ENCODE assay signal across 13 cellular contexts in the genomic region with DNA sequence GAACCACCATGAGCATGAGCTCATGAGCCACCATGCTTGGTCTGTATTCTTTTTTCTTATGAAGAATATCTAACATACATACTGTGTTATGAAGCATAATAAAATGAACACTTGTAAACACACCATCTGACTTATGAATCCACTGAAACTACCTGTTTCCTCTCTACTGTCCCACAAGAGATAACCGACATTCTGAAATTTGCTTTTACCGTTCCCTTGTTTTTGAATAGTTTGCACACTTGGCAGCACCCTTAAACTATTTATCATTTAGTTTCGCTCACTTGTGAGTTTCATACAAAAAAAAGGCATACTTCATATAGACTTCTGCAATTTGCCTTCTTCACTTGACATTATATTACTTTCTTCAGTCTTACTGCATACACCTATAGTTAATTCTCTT. TPM values are rescaled to one million over a fixed set of nuclear protein-coding genes. Genes with fewer than 3 reads are reported as not detected.
DNase-seq lines count a peak whose midpoint lies in the region; ATAC-seq and TF ChIP-seq lines count a peak whose summit lies in the region.
"Had no signal": no experiment of that assay in that cellular context is flagged by ENCODE, and none has a peak within 500 bp of the region (broad histone marks: within the 10 kb centered on the region; RNA-seq: fewer than 3 reads in every experiment).

No MANE protein-coding gene starts in this region.

- intact Hi-C loops in OCI-LY7 (cut with micrococcal nuclease; ENCODE audit: unreplicated experiment) (no loop called here), colonic mucosa (cut with DNase I) (no loop called here), lower leg skin (cut with DNase I; ENCODE audit: low total_unique reads) (no loop called here)

- H3K36me3 ChIP-seq in OCI-LY7 (ENCODE audit: insufficient read depth, low read length), result peaks cover 88% of the 10 kb centered on the region
- no peaks in the 10 kb centered on the region for H3K36me3 ChIP-seq in colonic mucosa

- peak overlapping the region; percentile 43 for H3K4me2 ChIP-seq in OCI-LY7 (ENCODE audit: low read length)
- H3K4me2 ChIP-seq: neural progenitor cell had no signal

- H2AFZ ChIP-seq in OCI-LY7 (ENCODE audit: low read length), result no peak overlapping the region
- H2AFZ ChIP-seq: neural progenitor cell had no signal

- WGBS in lower leg skin, 2 donors, result 93% methylated on average over 3 of the region's 3 CpGs

- H3K9me2 ChIP-seq in OCI-LY7 (ENCODE audit: insufficient read depth, low read length), result no peaks in the 10 kb centered on the region

- DNase-seq in OCI-LY7 (ENCODE audit: low spot score), result peak; percentile 73
- DNase-seq in colonic mucosa, result no peak
- no peak for DNase-seq in NCI-H1048 (lab: John Stamatoyannopoulos, UW)
- DNase-seq in lower leg skin (ENCODE audit: low spot score in 2 of 2), result no peak
- DNase-seq: activated naive CD4-positive, alpha-beta T cell; DMS79 treated with DMSO at 0.1 percent for 48 hours; dorsolateral prefrontal cortex; NCI-H446 had no signal

- no peaks in the 10 kb centered on the region for H3K27me3 ChIP-seq in colonic mucosa
- H3K27me3 ChIP-seq: dorsolateral prefrontal cortex, neural progenitor cell had no signal

- no peak; the same call in 1 of the 2 replicates for TF ChIP-seq CTCF in OCI-LY7 (conservative IDR thresholded peaks at IDR 0.05; ENCODE audit: low read length)
- no peak for TF ChIP-seq CTCF in colonic mucosa (IDR thresholded peaks at IDR 0.05)
- TF ChIP-seq CTCF in lower leg skin (IDR thresholded peaks at IDR 0.05), result no peak

- H3K27ac ChIP-seq in OCI-LY7 (ENCODE audit: low read depth, low read length, poor library complexity, severe bottlenecking) (peak overlapping the region; percentile 91), colonic mucosa (no peak overlapping the region)
- H3K27ac ChIP-seq: dorsolateral prefrontal cortex, neural progenitor cell had no signal

- BruUV-seq in OCI-LY7 (replicated peaks; lab: Mats Ljungman, UMichigan), result TSS peak; percentile 19

- POLR2A ChIA-PET in OCI-LY7 (lab: Charles Lee), result interaction anchor here (0.6 to 3.1 kb wide), 23 partner anchors 9 to 288 kb away, joined by 3 to 18 read pairs (median 5); a partner anchor contains a TSS

- H3K4me3 ChIP-seq in OCI-LY7 (ENCODE audit: low read depth, low read length, poor library complexity, severe bottlenecking) (peak overlapping the region; percentile 35), colonic mucosa (no peak overlapping the region), lower leg skin (ENCODE audit: low read depth, poor library complexity, severe bottlenecking) (no peak overlapping the region)
- H3K4me3 ChIP-seq: dorsolateral prefrontal cortex, neural progenitor cell had no signal

- ATAC-seq in GM18505 (IDR thresholded peaks at IDR 0.05; ENCODE audit: unreplicated experiment), result peak; percentile 96
- peak; percentile 87 for ATAC-seq in GM19463 (IDR thresholded peaks at IDR 0.05; ENCODE audit: unreplicated experiment)
- ATAC-seq in HG02981 (IDR thresholded peaks at IDR 0.05; ENCODE audit: unreplicated experiment), result peak; percentile 93
- ATAC-seq in SK-N-SH treated with all-trans-retinoic acid at 6 μM for 48 hours, result no peak

- H3K4me1 ChIP-seq in OCI-LY7 (ENCODE audit: insufficient read depth, low read length, poor library complexity, severe bottlenecking) (peaks cover 31% of the 10 kb centered on the region), colonic mucosa (no peaks in the 10 kb centered on the region)
- H3K4me1 ChIP-seq: neural progenitor cell had no signal

- no peak overlapping the region for H3K9ac ChIP-seq in colonic mucosa (ENCODE audit: low read depth in 2 of 2, low read length in 2 of 2)
- H3K9ac ChIP-seq: neural progenitor cell had no signal

- CTCF ChIA-PET in OCI-LY7 (lab: Charles Lee; ENCODE audit: unreplicated experiment), result interaction anchor here (1.0 kb wide), 1 partner anchor 274 kb away, joined by 3 read pairs; a partner anchor contains a TSS

- no peaks in the 10 kb centered on the region for H4K20me1 ChIP-seq in OCI-LY7 (ENCODE audit: insufficient read depth, low read length)

- TF ChIP-seq POLR2A in GM18505 (IDR thresholded peaks at IDR 0.05; ENCODE audit: borderline replicate concordance, extremely low read depth, insufficient read depth, insufficient read length) (no peak), lower leg skin (IDR thresholded peaks at IDR 0.05) (no peak)

- peaks cover 62% of the 10 kb centered on the region for H3K79me2 ChIP-seq in OCI-LY7 (ENCODE audit: insufficient read depth, low read depth, low read length)

- H3K9me3 ChIP-seq in OCI-LY7 (ENCODE audit: low read length) (no peaks in the 10 kb centered on the region), colonic mucosa (no peaks in the 10 kb centered on the region)

TF ChIP-seq in SK-N-SH treated with all-trans-retinoic acid at 6 μM for 48 hours, 23 proteins besides CTCF, POLR2A, EP300 and RAD21:
- no peak for TF ChIP-seq RARB (CRISPR knock-in tag; IDR thresholded peaks at IDR 0.05)
- TF ChIP-seq, protein P1, sequence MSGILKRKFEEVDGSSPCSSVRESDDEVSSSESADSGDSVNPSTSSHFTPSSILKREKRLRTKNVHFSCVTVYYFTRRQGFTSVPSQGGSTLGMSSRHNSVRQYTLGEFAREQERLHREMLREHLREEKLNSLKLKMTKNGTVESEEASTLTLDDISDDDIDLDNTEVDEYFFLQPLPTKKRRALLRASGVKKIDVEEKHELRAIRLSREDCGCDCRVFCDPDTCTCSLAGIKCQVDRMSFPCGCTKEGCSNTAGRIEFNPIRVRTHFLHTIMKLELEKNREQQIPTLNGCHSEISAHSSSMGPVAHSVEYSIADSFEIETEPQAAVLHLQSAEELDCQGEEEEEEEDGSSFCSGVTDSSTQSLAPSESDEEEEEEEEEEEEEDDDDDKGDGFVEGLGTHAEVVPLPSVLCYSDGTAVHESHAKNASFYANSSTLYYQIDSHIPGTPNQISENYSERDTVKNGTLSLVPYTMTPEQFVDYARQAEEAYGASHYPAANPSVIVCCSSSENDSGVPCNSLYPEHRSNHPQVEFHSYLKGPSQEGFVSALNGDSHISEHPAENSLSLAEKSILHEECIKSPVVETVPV (CRISPR knock-in tag; IDR thresholded peaks at IDR 0.05), result no peak
- TF ChIP-seq OSR1 (CRISPR knock-in tag; IDR thresholded peaks at IDR 0.05), result no peak
- no peak for TF ChIP-seq ZNF70 (CRISPR knock-in tag; IDR thresholded peaks at IDR 0.05)
- no peak for TF ChIP-seq ISL1 (CRISPR knock-in tag; IDR thresholded peaks at IDR 0.05)
- TF ChIP-seq ZNF8 (CRISPR knock-in tag; IDR thresholded peaks at IDR 0.05), result no peak
- TF ChIP-seq, protein P2, sequence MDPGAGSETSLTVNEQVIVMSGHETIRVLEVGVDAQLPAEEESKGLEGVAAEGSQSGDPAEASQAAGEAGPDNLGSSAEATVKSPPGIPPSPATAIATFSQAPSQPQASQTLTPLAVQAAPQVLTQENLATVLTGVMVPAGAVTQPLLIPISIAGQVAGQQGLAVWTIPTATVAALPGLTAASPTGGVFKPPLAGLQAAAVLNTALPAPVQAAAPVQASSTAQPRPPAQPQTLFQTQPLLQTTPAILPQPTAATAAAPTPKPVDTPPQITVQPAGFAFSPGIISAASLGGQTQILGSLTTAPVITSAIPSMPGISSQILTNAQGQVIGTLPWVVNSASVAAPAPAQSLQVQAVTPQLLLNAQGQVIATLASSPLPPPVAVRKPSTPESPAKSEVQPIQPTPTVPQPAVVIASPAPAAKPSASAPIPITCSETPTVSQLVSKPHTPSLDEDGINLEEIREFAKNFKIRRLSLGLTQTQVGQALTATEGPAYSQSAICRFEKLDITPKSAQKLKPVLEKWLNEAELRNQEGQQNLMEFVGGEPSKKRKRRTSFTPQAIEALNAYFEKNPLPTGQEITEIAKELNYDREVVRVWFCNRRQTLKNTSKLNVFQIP (CRISPR knock-in tag; IDR thresholded peaks at IDR 0.05; ENCODE audit: borderline replicate concordance, low read depth), result no peak
- TF ChIP-seq ARNTL (CRISPR knock-in tag; IDR thresholded peaks at IDR 0.05; ENCODE audit: borderline replicate concordance, low read depth), result no peak
- no peak for TF ChIP-seq TCF4 (CRISPR knock-in tag; IDR thresholded peaks at IDR 0.05; ENCODE audit: borderline replicate concordance)
- TF ChIP-seq CSDC2 (CRISPR knock-in tag; IDR thresholded peaks at IDR 0.05), result no peak
- no peak for TF ChIP-seq SNAI2 (CRISPR knock-in tag; IDR thresholded peaks at IDR 0.05)

RNA-seq across cellular contexts. Expression of a gene that starts 8.9 kb away (rescaled TPM):
- total RNA-seq in OCI-LY7 (2014; rRNA removed; shearing (Covaris generic)), result 147 and 177 TPM in 2 replicates
- 300 and 329 TPM in 2 replicates for total RNA-seq in OCI-LY7 (2022)
- total RNA-seq in colonic mucosa, result 10 to 100 TPM; 70.5 to 80.8 TPM
- total RNA-seq in lower leg skin, result 10 to 100 TPM; 46.1 to 57.3 (median 50.1) TPM

RNA-seq across cellular contexts. Expression of a gene that starts 29.8 kb away (rescaled TPM):
- 19.4 and 20.9 TPM in 2 replicates for total RNA-seq in OCI-LY7 (2014; rRNA removed; shearing (Covaris generic))
- total RNA-seq in OCI-LY7 (2022), result 26.4 and 29.0 TPM in 2 replicates
- total RNA-seq in colonic mucosa, result 10 to 100 TPM; 14.4 to 17.3 TPM
- total RNA-seq in lower leg skin, result 10 to 100 TPM; 16.1 to 20.7 (median 18.1) TPM
